ENCODE assay signal across 8 cellular contexts in the genomic region with DNA sequence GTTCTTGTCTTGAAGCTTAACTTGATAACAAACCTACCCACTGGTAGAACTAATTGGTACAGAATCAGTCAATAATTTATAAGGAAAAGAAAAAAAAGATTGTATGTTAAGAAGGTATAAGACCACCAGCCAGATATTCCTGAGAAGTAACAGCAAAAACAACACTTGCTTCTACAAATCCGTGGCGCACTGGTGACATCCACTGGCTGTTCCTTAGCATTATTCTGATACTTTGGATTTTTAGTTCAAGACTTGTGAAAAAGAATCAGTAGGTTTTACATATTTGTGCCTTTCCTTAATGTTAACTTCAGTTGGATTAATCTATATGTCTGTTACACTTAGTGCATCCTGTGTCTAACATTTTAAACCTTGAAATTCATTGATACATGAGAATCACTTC.
DNase-seq lines count a peak whose midpoint lies in the region; ATAC-seq and TF ChIP-seq lines count a peak whose summit lies in the region.

No MANE protein-coding gene starts in this region.

- H4K8ac ChIP-seq in mesenchymal stem cell (ENCODE audit: low read length): no peak overlapping the region

- no peaks in the 10 kb centered on the region for H3K9me3 Mint-ChIP-seq in Caco-2 (ENCODE audit: unreplicated experiment)
- no peaks in the 10 kb centered on the region for H3K9me3 Mint-ChIP-seq in activated T-cell treated with anti-CD3 and anti-CD28 coated beads, Interleukin-2, amount 50 U/mL, for 24 hours

- no peak overlapping the region for H3K4ac ChIP-seq in mesenchymal stem cell (ENCODE audit: low read depth in 1 of 2, low read length in 2 of 2)

- H3K9me3 ChIP-seq in Caco-2 (no peaks in the 10 kb centered on the region), mesenchymal stem cell (ENCODE audit: control insufficient read depth, low read length) (no peaks in the 10 kb centered on the region)

- no peak overlapping the region for H3K14ac ChIP-seq in mesenchymal stem cell (ENCODE audit: low read length in 2 of 2)

- H3K4me3 ChIP-seq in Caco-2 (ENCODE audit: low read depth, low read length) (no peak overlapping the region), NB4 (ENCODE audit: low read depth, low read length) (no peak overlapping the region), astrocyte of the spinal cord (ENCODE audit: low read depth, low read length) (no peak overlapping the region), mesenchymal stem cell (ENCODE audit: insufficient read depth in 1 of 2, low read depth in 1 of 2, low read length in 2 of 2) (no peak overlapping the region)

- intact Hi-C loops in Caco-2 (cut with micrococcal nuclease; ENCODE audit: unreplicated experiment): loop anchor here (2.0 to 5.0 kb wide), 3 partner anchors 47 to 1297 kb away; no protein-coding TSS in a partner anchor

- H3K4me1 Mint-ChIP-seq in Caco-2 (ENCODE audit: low read depth, unreplicated experiment): no peaks in the 10 kb centered on the region
- H3K4me1 Mint-ChIP-seq in activated T-cell treated with anti-CD3 and anti-CD28 coated beads, Interleukin-2, amount 50 U/mL, for 24 hours (ENCODE audit: low read depth): no peaks in the 10 kb centered on the region

- H3K27me3 ChIP-seq in Caco-2 (replicated peaks; ENCODE audit: control insufficient read depth, insufficient read depth, low read length) (no peaks in the 10 kb centered on the region), mesenchymal stem cell (ENCODE audit: control insufficient read depth in 1 of 2, insufficient read depth in 1 of 2, low read length in 2 of 2) (no peaks in the 10 kb centered on the region)

- H2AFZ ChIP-seq in mesenchymal stem cell (ENCODE audit: low read depth, low read length): no peak overlapping the region

- TF ChIP-seq CTCF in Caco-2 (IDR thresholded peaks at IDR 0.05; ENCODE audit: insufficient read depth in 1 of 2, low read depth in 1 of 2, low read length in 1 of 2, severe bottlenecking in 1 of 2, unreplicated experiment in 1 of 2): peak; percentile 47 to 49
- TF ChIP-seq CTCF in NB4 (IDR thresholded peaks at IDR 0.05; ENCODE audit: low read depth, low read length): peak; percentile 12
- TF ChIP-seq CTCF in astrocyte of the spinal cord (IDR thresholded peaks at IDR 0.05; ENCODE audit: low read depth, low read length): peak; percentile 54

- in situ Hi-C loops in astrocyte of the spinal cord (cut with HindIII; ENCODE audit: low sequenced_read_pairs): no loop called here

- 28% methylated on average over 2 of the region's 2 CpGs for WGBS in mesenchymal stem cell

- POLR2A ChIA-PET in Caco-2 (lab: Charles Lee): no interaction called here

- H3K27me3 Mint-ChIP-seq in Caco-2 (ENCODE audit: insufficient read depth, unreplicated experiment): no peaks in the 10 kb centered on the region
- H3K27me3 Mint-ChIP-seq in activated T-cell treated with anti-CD3 and anti-CD28 coated beads, Interleukin-2, amount 50 U/mL, for 24 hours: no peaks in the 10 kb centered on the region

- H2BK15ac ChIP-seq in mesenchymal stem cell (ENCODE audit: low read depth, poor library complexity, severe bottlenecking): no peak overlapping the region

- no peak overlapping the region for H2BK120ac ChIP-seq in mesenchymal stem cell (ENCODE audit: low read depth, low read length)

- no peak overlapping the region for H2BK5ac ChIP-seq in mesenchymal stem cell (ENCODE audit: low read depth, low read length, poor library complexity, severe bottlenecking)

- TF ChIP-seq POLR2A in NB4 (IDR thresholded peaks at IDR 0.05; ENCODE audit: extremely low read depth, insufficient read length): no peak

- no peak overlapping the region for H3K27ac ChIP-seq in mesenchymal stem cell (ENCODE audit: low read length, poor library complexity, severe bottlenecking)

- peak; percentile 33 to 43 for DNase-seq in Caco-2
- DNase-seq in NB4 (ENCODE audit: low read depth): peak; percentile 45
- peak; percentile 60 for DNase-seq in astrocyte of the spinal cord (ENCODE audit: low read depth, low spot score)
- DNase-seq in mesenchymal stem cell: peak; percentile 50
- DNase-seq in DMS79 treated with DMSO at 0.1 percent for 48 hours (lab: John Stamatoyannopoulos, UW): no peak
- no peak for DNase-seq in activated T-cell treated with anti-CD3 and anti-CD28 coated beads, Interleukin-2, amount 50 U/mL, for 24 hours
- DNase-seq in T-helper 9 cell: no peak

- no peaks in the 10 kb centered on the region for H3K79me1 ChIP-seq in mesenchymal stem cell (replicated peaks; ENCODE audit: low read length, poor library complexity, severe bottlenecking)

- no peak overlapping the region for H3K9ac ChIP-seq in mesenchymal stem cell (ENCODE audit: low read length)

- no peak overlapping the region for H4K91ac ChIP-seq in mesenchymal stem cell (ENCODE audit: low read length)

- no peak overlapping the region for H3K4me3 Mint-ChIP-seq in Caco-2 (ENCODE audit: unreplicated experiment)
- no peak overlapping the region for H3K4me3 Mint-ChIP-seq in activated T-cell treated with anti-CD3 and anti-CD28 coated beads, Interleukin-2, amount 50 U/mL, for 24 hours

- H3K36me3 ChIP-seq in Caco-2 (ENCODE audit: control insufficient read depth, insufficient read depth, low read length) (no peaks in the 10 kb centered on the region), mesenchymal stem cell (ENCODE audit: control insufficient read depth in 1 of 2, insufficient read depth in 2 of 2, low read depth in 1 of 2, low read length in 2 of 2) (no peaks in the 10 kb centered on the region)

- no peak overlapping the region for H3K4me2 ChIP-seq in mesenchymal stem cell (ENCODE audit: low read length, poor library complexity, severe bottlenecking)

- no peak overlapping the region for H3K23ac ChIP-seq in mesenchymal stem cell (ENCODE audit: low read length in 2 of 2)

- no peak for ATAC-seq in GM19463 (IDR thresholded peaks at IDR 0.05; ENCODE audit: unreplicated experiment)

- H2BK12ac ChIP-seq in mesenchymal stem cell (ENCODE audit: low read length in 2 of 2): no peak overlapping the region

- H3K4me1 ChIP-seq in Caco-2 (peaks cover 4% of the 10 kb centered on the region; the same call in 1 of the 2 replicates), mesenchymal stem cell (ENCODE audit: control insufficient read depth, insufficient read depth, low read depth, low read length) (no peaks in the 10 kb centered on the region)

- CTCF ChIA-PET in Caco-2 (lab: Charles Lee): no interaction called here

- H3K27ac Mint-ChIP-seq in Caco-2 (ENCODE audit: unreplicated experiment): no peak overlapping the region
- H3K27ac Mint-ChIP-seq in activated T-cell treated with anti-CD3 and anti-CD28 coated beads, Interleukin-2, amount 50 U/mL, for 24 hours: no peak overlapping the region

- no peak overlapping the region for H3K18ac ChIP-seq in mesenchymal stem cell (ENCODE audit: low read depth in 1 of 2, low read length in 2 of 2)

- no TSS peak for BruUV-seq in Caco-2 (replicated peaks; lab: Mats Ljungman, UMichigan)

- no peak overlapping the region for H2AK5ac ChIP-seq in mesenchymal stem cell (ENCODE audit: low read length, severe bottlenecking)

- no peaks in the 10 kb centered on the region for H3K36me3 Mint-ChIP-seq in Caco-2 (ENCODE audit: insufficient read depth, unreplicated experiment)
- H3K36me3 Mint-ChIP-seq in activated T-cell treated with anti-CD3 and anti-CD28 coated beads, Interleukin-2, amount 50 U/mL, for 24 hours (ENCODE audit: low read depth): no peaks in the 10 kb centered on the region

Comparison
In these comparisons a context has a peak if more than half of its experiments do, and no peak if none do; other contexts are left out.
1. DNase-seq: peak in Caco-2 (2 of 2), NB4 (single experiment), astrocyte of the spinal cord (single experiment) and mesenchymal stem cell (single experiment); none in DMS79 treated with DMSO at 0.1 percent for 48 hours (single experiment), activated T-cell treated with anti-CD3 and anti-CD28 coated beads, Interleukin-2, amount 50 U/mL, for 24 hours (single experiment) and T-helper 9 cell (single experiment).
2. Peak in every context shown above with its lines, with median percentiles within 50 percentile points of each other: CTCF ChIP-seq.